In the genomic region with DNA sequence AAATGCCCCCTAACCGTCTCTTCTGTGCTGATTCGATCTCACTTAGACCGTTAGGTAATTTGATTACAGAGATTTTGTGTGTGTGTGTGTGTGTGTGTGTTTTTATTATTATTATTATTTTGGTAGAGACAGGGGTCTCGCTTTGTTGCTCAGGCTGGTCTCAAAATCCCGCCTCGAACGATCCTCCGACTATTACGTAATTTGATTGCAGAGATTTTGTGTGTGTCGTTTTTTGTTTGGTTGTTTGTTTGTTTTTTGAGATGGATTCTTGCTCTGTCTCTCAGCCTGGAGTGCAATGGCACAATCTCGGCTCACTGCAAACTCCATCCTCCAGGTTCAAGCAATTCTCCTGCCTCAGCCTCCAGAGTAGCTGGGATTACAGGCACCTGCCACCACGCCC, we compare ENCODE assay signal across 7 cellular contexts. TPM values are rescaled to one million over a fixed set of nuclear protein-coding genes. Genes with fewer than 3 reads are reported as not detected.
"Had no signal": no experiment of that assay in that cellular context is flagged by ENCODE, and none has a peak within 500 bp of the region (broad histone marks: within the 10 kb centered on the region; RNA-seq: fewer than 3 reads in every experiment).

No MANE protein-coding gene starts in this region.

- H3K4me3 Mint-ChIP-seq: H9, IgD-negative memory B cell had no signal

- H3K4me1 Mint-ChIP-seq: IgD-negative memory B cell had no signal

- H3K9ac ChIP-seq: GM23248 had no signal

- H3K27ac Mint-ChIP-seq: H9, IgD-negative memory B cell had no signal

- H3K4me3 ChIP-seq: GM23248 had no signal

- H3K27ac ChIP-seq: GM23248 had no signal

- DNase-seq: GM23248, H9, HCEC 1CT, KG1 had no signal

- H2AFZ ChIP-seq: GM23248 had no signal

- H3K36me3 Mint-ChIP-seq: IgD-negative memory B cell had no signal

RNA-seq across cellular contexts. Expression of a gene that starts 28.3 kb away (rescaled TPM):
- total RNA-seq: H1, H9, HT-29 had no signal
- polyA plus RNA-seq: IgD-negative memory B cell had no signal
